In genomic region chr4:94595013-94595412, GRCh38 we compare ENCODE assay signal across 19 cellular contexts.
"Had no signal": no experiment of that assay in that cellular context is flagged by ENCODE, and none has a peak within 500 bp of the region (broad histone marks: within the 10 kb centered on the region; RNA-seq: fewer than 3 reads in every experiment).

No MANE protein-coding gene starts in this region.

- ATAC-seq: activated CD8-positive, alpha-beta T cell treated with anti-CD3 and anti-CD28 coated beads for 36 hours; activated T-helper 17 cell treated with anti-CD3 and anti-CD28 coated beads, Interleukin-2, amount 50 U/mL, for 72 hours; left colon had no signal

- H3K9me3 Mint-ChIP-seq: activated CD4-positive, alpha-beta T cell treated with anti-CD3 and anti-CD28 coated beads, Interleukin-2, amount 10 ng/mL, durations not matched to agents 24 days and 14 days; activated CD8-positive, alpha-beta T cell treated with anti-CD3 and anti-CD28 coated beads for 36 hours; activated naive CD8-positive, alpha-beta T cell treated with anti-CD3 and anti-CD28 coated beads for 36 hours; activated T-helper 17 cell treated with anti-CD3 and anti-CD28 coated beads, Interleukin-2, amount 50 U/mL, for 72 hours had no signal

- H3K27ac Mint-ChIP-seq: activated CD4-positive, alpha-beta T cell treated with anti-CD3 and anti-CD28 coated beads, Interleukin-2, amount 10 ng/mL, durations not matched to agents 24 days and 14 days; activated CD8-positive, alpha-beta T cell treated with anti-CD3 and anti-CD28 coated beads for 36 hours; activated naive CD8-positive, alpha-beta T cell treated with anti-CD3 and anti-CD28 coated beads for 36 hours; activated T-helper 17 cell treated with anti-CD3 and anti-CD28 coated beads, Interleukin-2, amount 50 U/mL, for 72 hours had no signal

- H3K4me3 ChIP-seq: dorsolateral prefrontal cortex, lung, ovary, sigmoid colon, thyroid gland had no signal

- DNase-seq: activated CD4-positive, alpha-beta T cell treated with anti-CD3 and anti-CD28 coated beads, Interleukin-2, amount 10 ng/mL, durations not matched to agents 24 days and 14 days; activated CD8-positive, alpha-beta T cell treated with anti-CD3 and anti-CD28 coated beads for 36 hours; activated naive CD4-positive, alpha-beta T cell; activated naive CD8-positive, alpha-beta T cell treated with anti-CD3 and anti-CD28 coated beads for 36 hours; activated T-cell treated with anti-CD3 and anti-CD28 coated beads, Interleukin-2, amount 50 U/mL, for 1 hour; amniotic stem cell; central memory CD4-positive, alpha-beta T cell; dorsolateral prefrontal cortex; foreskin fibroblast; glutamatergic neuron; hippocampal formation; left colon; ovary; sigmoid colon; stimulated activated naive CD4-positive, alpha-beta T cell; thyroid gland had no signal

- H3K9me3 ChIP-seq: ovary, sigmoid colon, thyroid gland had no signal

- H3K4me1 Mint-ChIP-seq: activated CD4-positive, alpha-beta T cell treated with anti-CD3 and anti-CD28 coated beads, Interleukin-2, amount 10 ng/mL, durations not matched to agents 24 days and 14 days; activated naive CD8-positive, alpha-beta T cell treated with anti-CD3 and anti-CD28 coated beads for 36 hours; activated T-helper 17 cell treated with anti-CD3 and anti-CD28 coated beads, Interleukin-2, amount 50 U/mL, for 72 hours had no signal

- H3K36me3 ChIP-seq: ovary, thyroid gland had no signal

- H3K27ac ChIP-seq: dorsolateral prefrontal cortex, epithelial cell of prostate, ovary, sigmoid colon, thyroid gland had no signal

- H3K27me3 ChIP-seq: dorsolateral prefrontal cortex, ovary, sigmoid colon, thyroid gland had no signal

- H3K27me3 Mint-ChIP-seq: activated CD4-positive, alpha-beta T cell treated with anti-CD3 and anti-CD28 coated beads, Interleukin-2, amount 10 ng/mL, durations not matched to agents 24 days and 14 days; activated CD8-positive, alpha-beta T cell treated with anti-CD3 and anti-CD28 coated beads for 36 hours; activated naive CD8-positive, alpha-beta T cell treated with anti-CD3 and anti-CD28 coated beads for 36 hours; activated T-helper 17 cell treated with anti-CD3 and anti-CD28 coated beads, Interleukin-2, amount 50 U/mL, for 72 hours had no signal

- H3K4me3 Mint-ChIP-seq: activated CD4-positive, alpha-beta T cell treated with anti-CD3 and anti-CD28 coated beads, Interleukin-2, amount 10 ng/mL, durations not matched to agents 24 days and 14 days; activated CD8-positive, alpha-beta T cell treated with anti-CD3 and anti-CD28 coated beads for 36 hours; activated naive CD8-positive, alpha-beta T cell treated with anti-CD3 and anti-CD28 coated beads for 36 hours; activated T-helper 17 cell treated with anti-CD3 and anti-CD28 coated beads, Interleukin-2, amount 50 U/mL, for 72 hours had no signal
